21 cellular contexts compared by ENCODE assay signal in genomic region chr10:103551619-103552602, GRCh38. TPM values are rescaled to one million over a fixed set of nuclear protein-coding genes. Genes with fewer than 3 reads are reported as not detected.
A peak's percentile ranks its signal among the peaks of the same experiment; 100 is the strongest.
DNase-seq lines count a peak whose midpoint lies in the region; ATAC-seq and TF ChIP-seq lines count a peak whose summit lies in the region.
"Had no signal": no experiment of that assay in that cellular context is flagged by ENCODE, and none has a peak within 500 bp of the region (broad histone marks: within the 10 kb centered on the region; RNA-seq: fewer than 3 reads in every experiment).

No MANE protein-coding gene starts in this region.

- H3K4me1 Mint-ChIP-seq in activated CD8-positive, alpha-beta T cell treated with anti-CD3 and anti-CD28 coated beads for 36 hours (ENCODE audit: low read depth), result peaks cover 15% of the 10 kb centered on the region
- H3K4me1 Mint-ChIP-seq in activated CD8-positive, alpha-beta T cell treated with anti-CD3 and anti-CD28 coated beads, Interleukin-2, amount 10 ng/mL, durations not matched to agents 7 days and 5 days (ENCODE audit: low read depth), result peaks cover 12% of the 10 kb centered on the region
- H3K4me1 Mint-ChIP-seq in effector memory CD8-positive, alpha-beta T cell (ENCODE audit: low read depth in 2 of 2), result peaks cover 8 to 10% of the 10 kb centered on the region in 2 donors
- H3K4me1 Mint-ChIP-seq in CD8-positive, alpha-beta memory T cell, result peaks cover 9 to 19% (median 9%) of the 10 kb centered on the region in 3 donors

- H3K27me3 Mint-ChIP-seq in activated CD8-positive, alpha-beta T cell treated with anti-CD3 and anti-CD28 coated beads for 36 hours, result peaks cover 17% of the 10 kb centered on the region
- H3K27me3 Mint-ChIP-seq in activated CD8-positive, alpha-beta T cell treated with anti-CD3 and anti-CD28 coated beads, Interleukin-2, amount 10 ng/mL, durations not matched to agents 7 days and 5 days (ENCODE audit: low read depth), result peaks cover 25% of the 10 kb centered on the region
- H3K27me3 Mint-ChIP-seq in effector memory CD8-positive, alpha-beta T cell, result peaks cover 45 to 47% of the 10 kb centered on the region in 2 donors
- peaks cover 16 to 28% of the 10 kb centered on the region in 2 donors for H3K27me3 Mint-ChIP-seq in CD8-positive, alpha-beta memory T cell

- ATAC-seq in activated CD8-positive, alpha-beta T cell treated with anti-CD3 and anti-CD28 coated beads for 36 hours, result no peak
- no peak for ATAC-seq in activated CD8-positive, alpha-beta T cell treated with anti-CD3 and anti-CD28 coated beads, Interleukin-2, amount 10 ng/mL, durations not matched to agents 7 days and 5 days
- peak; percentile 16 for ATAC-seq in effector memory CD8-positive, alpha-beta T cell (replicated peaks)
- ATAC-seq: naive thymus-derived CD8-positive, alpha-beta T cell; stimulated activated naive CD8-positive, alpha-beta T cell treated with anti-CD3 and anti-CD28 coated beads, Interleukin-15, Interleukin-2, amounts not matched to agents 100 U/mL and 50 U/mL, for 24 hours had no signal

- no peaks in the 10 kb centered on the region for H3K36me3 Mint-ChIP-seq in activated CD8-positive, alpha-beta T cell treated with anti-CD3 and anti-CD28 coated beads for 36 hours (ENCODE audit: low read depth)
- no peaks in the 10 kb centered on the region for H3K36me3 Mint-ChIP-seq in activated CD8-positive, alpha-beta T cell treated with anti-CD3 and anti-CD28 coated beads, Interleukin-2, amount 10 ng/mL, durations not matched to agents 7 days and 5 days (ENCODE audit: low read depth)
- H3K36me3 Mint-ChIP-seq in effector memory CD8-positive, alpha-beta T cell (ENCODE audit: insufficient read depth), result no peaks in the 10 kb centered on the region
- H3K36me3 Mint-ChIP-seq in CD8-positive, alpha-beta memory T cell, result no peaks in the 10 kb centered on the region
- H3K36me3 Mint-ChIP-seq: naive thymus-derived CD8-positive, alpha-beta T cell had no signal

- no peak overlapping the region for H3K4me3 Mint-ChIP-seq in activated CD8-positive, alpha-beta T cell treated with anti-CD3 and anti-CD28 coated beads for 36 hours
- H3K4me3 Mint-ChIP-seq in activated CD8-positive, alpha-beta T cell treated with anti-CD3 and anti-CD28 coated beads, Interleukin-2, amount 10 ng/mL, durations not matched to agents 7 days and 5 days, result no peak overlapping the region
- H3K4me3 Mint-ChIP-seq in effector memory CD8-positive, alpha-beta T cell, result no peak overlapping the region
- H3K4me3 Mint-ChIP-seq in CD8-positive, alpha-beta memory T cell, result no peak overlapping the region

- H3K27ac Mint-ChIP-seq in activated CD8-positive, alpha-beta T cell treated with anti-CD3 and anti-CD28 coated beads for 36 hours, result peak overlapping the region; percentile 4
- H3K27ac Mint-ChIP-seq in activated CD8-positive, alpha-beta T cell treated with anti-CD3 and anti-CD28 coated beads, Interleukin-2, amount 10 ng/mL, durations not matched to agents 7 days and 5 days, result no peak overlapping the region
- H3K27ac Mint-ChIP-seq in effector memory CD8-positive, alpha-beta T cell, result no peak overlapping the region
- H3K27ac Mint-ChIP-seq in CD8-positive, alpha-beta memory T cell, result peak overlapping the region in 1 of 8 donors; percentile 12

- DNase-seq in activated CD8-positive, alpha-beta T cell treated with anti-CD3 and anti-CD28 coated beads for 36 hours, result no peak
- no peak for DNase-seq in activated CD8-positive, alpha-beta T cell treated with anti-CD3 and anti-CD28 coated beads, Interleukin-2, amount 10 ng/mL, durations not matched to agents 7 days and 5 days
- DNase-seq in MV-4-11 (lab: John Stamatoyannopoulos, UW) (peak; percentile 84), posterior vena cava (ENCODE audit: low spot score) (peak; percentile 76), NCI-H1436 treated with DMSO at 0.1 percent for 48 hours (lab: John Stamatoyannopoulos, UW) (no peak), cerebellar cortex (ENCODE audit: low spot score) (no peak)
- no peak for DNase-seq in effector memory CD8-positive, alpha-beta T cell
- DNase-seq in CD8-positive, alpha-beta memory T cell, result no peak
- DNase-seq: activated gamma-delta T cell; anterior cingulate cortex; Caco-2; foreskin melanocyte; HCEC 1CT; naive thymus-derived CD8-positive, alpha-beta T cell; NCI-H1694; NCI-H446; PC-9; stimulated activated naive CD8-positive, alpha-beta T cell treated with anti-CD3 and anti-CD28 coated beads, Interleukin-15, Interleukin-2, amounts not matched to agents 100 U/mL and 50 U/mL, for 24 hours; SW 1271 had no signal

- peaks cover 11% of the 10 kb centered on the region for H3K27me3 ChIP-seq in CD8-positive, alpha-beta memory T cell (ENCODE audit: insufficient read depth, low read length, poor library complexity, severe bottlenecking)

- POLR2A ChIA-PET in activated CD8-positive, alpha-beta T cell treated with anti-CD3 and anti-CD28 coated beads for 36 hours (lab: Charles Lee), result interaction anchor here (0.9 to 1.5 kb wide), 3 partner anchors 12 to 34 kb away, joined by 3 to 4 read pairs (median 3); no protein-coding TSS in a partner anchor
- POLR2A ChIA-PET in activated CD8-positive, alpha-beta T cell treated with anti-CD3 and anti-CD28 coated beads, Interleukin-2, amount 10 ng/mL, durations not matched to agents 7 days and 5 days (lab: Charles Lee), result interaction anchor here (0.7 kb wide), 1 partner anchor 9 kb away, joined by 3 read pairs; no protein-coding TSS in a partner anchor
- POLR2A ChIA-PET in CD8-positive, alpha-beta memory T cell (lab: Charles Lee), result no interaction called here

- no peak overlapping the region for H3K4me3 ChIP-seq in CD8-positive, alpha-beta memory T cell (ENCODE audit: low read length)
- H3K4me3 ChIP-seq: PC-9 had no signal

- H3K9me3 Mint-ChIP-seq in activated CD8-positive, alpha-beta T cell treated with anti-CD3 and anti-CD28 coated beads for 36 hours, result no peaks in the 10 kb centered on the region
- no peaks in the 10 kb centered on the region for H3K9me3 Mint-ChIP-seq in activated CD8-positive, alpha-beta T cell treated with anti-CD3 and anti-CD28 coated beads, Interleukin-2, amount 10 ng/mL, durations not matched to agents 7 days and 5 days (ENCODE audit: insufficient read depth)
- no peaks in the 10 kb centered on the region for H3K9me3 Mint-ChIP-seq in effector memory CD8-positive, alpha-beta T cell
- H3K9me3 Mint-ChIP-seq in CD8-positive, alpha-beta memory T cell, result no peaks in the 10 kb centered on the region
- H3K9me3 Mint-ChIP-seq: naive thymus-derived CD8-positive, alpha-beta T cell had no signal

- H3K27ac ChIP-seq in CD8-positive, alpha-beta memory T cell (ENCODE audit: low read depth, low read length), result no peak overlapping the region
- H3K27ac ChIP-seq: PC-9, VCaP had no signal

- H3K9me3 ChIP-seq in CD8-positive, alpha-beta memory T cell (ENCODE audit: low read length), result no peaks in the 10 kb centered on the region
- H3K9me3 ChIP-seq: Caco-2 had no signal

- intact Hi-C loops in activated CD8-positive, alpha-beta T cell treated with anti-CD3 and anti-CD28 coated beads for 36 hours (cut with micrococcal nuclease), result no loop called here
- intact Hi-C loops in posterior vena cava (cut with DNase I), result no loop called here

- CTCF ChIA-PET in activated CD8-positive, alpha-beta T cell treated with anti-CD3 and anti-CD28 coated beads for 36 hours (lab: Charles Lee), result interaction anchor here (1.2 to 1.7 kb wide), 2 partner anchors 9 to 60 kb away, joined by 4 to 7 read pairs; no protein-coding TSS in a partner anchor
- CTCF ChIA-PET in activated CD8-positive, alpha-beta T cell treated with anti-CD3 and anti-CD28 coated beads, Interleukin-2, amount 10 ng/mL, durations not matched to agents 7 days and 5 days (lab: Charles Lee), result interaction anchor here (1.5 to 2.0 kb wide), 2 partner anchors 9 to 12 kb away, joined by 4 to 7 read pairs; no protein-coding TSS in a partner anchor
- CTCF ChIA-PET in CD8-positive, alpha-beta memory T cell (lab: Charles Lee), result interaction anchor here (2.3 kb wide), 1 partner anchor 9 kb away, joined by 7 read pairs; no protein-coding TSS in a partner anchor

- H3K36me3 ChIP-seq in CD8-positive, alpha-beta memory T cell (ENCODE audit: insufficient read depth, low read length), result no peaks in the 10 kb centered on the region

- peaks cover 10% of the 10 kb centered on the region for H3K4me1 ChIP-seq in CD8-positive, alpha-beta memory T cell (ENCODE audit: insufficient read depth, low read length)

- TF ChIP-seq CTCF in activated CD8-positive, alpha-beta T cell treated with anti-CD3 and anti-CD28 coated beads for 36 hours (IDR thresholded peaks at IDR 0.05), result no peak

RNA-seq across cellular contexts. Expression of gene NEURL1, which starts 58.4 kb away (rescaled TPM):
- total RNA-seq in activated CD8-positive, alpha-beta T cell treated with anti-CD3 and anti-CD28 coated beads for 36 hours, result 1 to 10 TPM; 1.7 to 1.9 TPM
- total RNA-seq in activated CD8-positive, alpha-beta T cell treated with anti-CD3 and anti-CD28 coated beads, Interleukin-2, amount 10 ng/mL, durations not matched to agents 7 days and 5 days, result 1 to 10 TPM; 1.1 TPM
- total RNA-seq in posterior vena cava, result under 1 TPM; 0.37 to 0.48 TPM
- 1 to 10 TPM; 1.5 to 1.6 TPM for total RNA-seq in CD8-positive, alpha-beta memory T cell
- 0.69 TPM for polyA plus RNA-seq in CD8-positive, alpha-beta memory T cell
- total RNA-seq: lung microvascular endothelial cell had no signal

Comparison
In these comparisons a context has a peak if more than half of its experiments do, and no peak if none do; other contexts are left out.
1. DNase-seq: peak in MV-4-11 (single experiment) and posterior vena cava (single experiment); none in activated CD8-positive, alpha-beta T cell treated with anti-CD3 and anti-CD28 coated beads for 36 hours (single experiment), activated CD8-positive, alpha-beta T cell treated with anti-CD3 and anti-CD28 coated beads, Interleukin-2, amount 10 ng/mL, durations not matched to agents 7 days and 5 days (single experiment), effector memory CD8-positive, alpha-beta T cell (0 of 3), NCI-H1436 treated with DMSO at 0.1 percent for 48 hours (single experiment), CD8-positive, alpha-beta memory T cell (0 of 5) and cerebellar cortex (single experiment).